Comparison of ENCODE assay signal across 20 cellular contexts in genomic region chr3:53994986-53995385, GRCh38.
"Had no signal": no experiment of that assay in that cellular context is flagged by ENCODE, and none has a peak within 500 bp of the region (broad histone marks: within the 10 kb centered on the region; RNA-seq: fewer than 3 reads in every experiment).

No MANE protein-coding gene starts in this region.

- H3K36me3 ChIP-seq: brain microvascular endothelial cell, stomach, thyroid gland had no signal

- DNase-seq: activated CD4-positive, alpha-beta T cell treated with anti-CD3 and anti-CD28 coated beads, Interleukin-2, amount 10 ng/mL, durations not matched to agents 24 days and 14 days; activated CD4-positive, CD25-positive, alpha-beta regulatory T cell; activated CD8-positive, alpha-beta T cell treated with anti-CD3 and anti-CD28 coated beads, Interleukin-2, amount 10 ng/mL, durations not matched to agents 7 days and 5 days; activated naive CD4-positive, alpha-beta T cell treated with anti-CD3 and anti-CD28 coated beads, Interleukin-2, amount 10 ng/mL, durations not matched to agents 7 days and 5 days; activated naive CD8-positive, alpha-beta T cell treated with anti-CD3 and anti-CD28 coated beads, Interleukin-2, amount 50 U/mL, for 24 hours; activated T-cell treated with anti-CD3 and anti-CD28 coated beads, Interleukin-2, amount 50 U/mL, for 4 hours; aorta; brain microvascular endothelial cell; effector CD8-positive, alpha-beta T cell; left colon; psoas muscle; stimulated activated CD4-positive, alpha-beta T cell treated with anti-CD3 and anti-CD28 coated beads, Interleukin-4, amount 100 ng/mL, for 24 hours; stomach; T1000; thyroid gland had no signal

- H3K4me1 ChIP-seq: psoas muscle, thyroid gland had no signal

- H3K27ac ChIP-seq: brain microvascular endothelial cell, psoas muscle, stomach, thyroid gland had no signal

- H3K4me3 ChIP-seq: lung, psoas muscle, smooth muscle cell, stomach, thyroid gland had no signal

- ATAC-seq: activated CD8-positive, alpha-beta T cell treated with anti-CD3 and anti-CD28 coated beads, Interleukin-2, amount 10 ng/mL, durations not matched to agents 7 days and 5 days; activated naive CD8-positive, alpha-beta T cell treated with anti-CD3 and anti-CD28 coated beads, Interleukin-2, amount 50 U/mL, for 24 hours; activated T-cell treated with anti-CD3 and anti-CD28 coated beads, Interleukin-2, amount 50 U/mL, for 4 hours; esophagus mucosa; left colon; psoas muscle; sciatic nerve; stimulated activated effector memory CD8-positive, alpha-beta T cell treated with anti-CD3 and anti-CD28 coated beads, Interleukin-12 subunit alpha, Interleukin-12 subunit beta, amount 100 ng/mL, for 72 hours had no signal

- H3K9me3 ChIP-seq: psoas muscle, stomach, thyroid gland had no signal

- H3K27me3 ChIP-seq: brain microvascular endothelial cell, stomach, thyroid gland had no signal
